ENCODE assay signal across 1 cellular context in genomic region chr1:168178638-168179410, GRCh38.
TF ChIP-seq lines count a peak whose summit lies in the region.

Gene TIPRL (plus strand): TSS chr1:168178962. CDS start chr1:168179078, 116 bp downstream.

TF ChIP-seq in HepG2, 621 proteins besides CTCF, POLR2A, EP300 and RAD21 (continued from another document and continues in another):
- TF ChIP-seq ARID4A (CRISPR knock-in tag; IDR thresholded peaks at IDR 0.05; ENCODE audit: borderline replicate concordance) (peak; percentile 85), ZNF563 (CRISPR knock-in tag; IDR thresholded peaks at IDR 0.05) (peak; percentile 66; the same call in 1 of the 2 replicates), ZNF414 (CRISPR knock-in tag; IDR thresholded peaks at IDR 0.05) (0 out of 2 replicates have a peak, but pooled peaks have one; percentile 72), IKZF5 (CRISPR knock-in tag; IDR thresholded peaks at IDR 0.05) (0 out of 2 replicates have a peak, but pooled peaks have one; percentile 34), ZNF652 (CRISPR knock-in tag; IDR thresholded peaks at IDR 0.05; ENCODE audit: borderline replicate concordance, low read depth) (no peak), XRCC5 (optimal IDR thresholded peaks at IDR 0.05; ENCODE audit: low read length) (peak; percentile 73), ISL2 (CRISPR knock-in tag; IDR thresholded peaks at IDR 0.05) (peak; percentile 56; the same call in 1 of the 2 replicates), NFKB2 (CRISPR knock-in tag; IDR thresholded peaks at IDR 0.05; ENCODE audit: borderline replicate concordance) (peak; percentile 56; the same call in 1 of the 2 replicates), POLR2AphosphoS5 (IDR thresholded peaks at IDR 0.05; ENCODE audit: low read depth, low read length) (peak; percentile 63), ZBTB2 (CRISPR knock-in tag; IDR thresholded peaks at IDR 0.05; ENCODE audit: low read depth) (peak; percentile 84), ZSCAN21 (CRISPR knock-in tag; IDR thresholded peaks at IDR 0.05; ENCODE audit: borderline replicate concordance) (peak; percentile 67; the same call in 1 of the 2 replicates), CREM (IDR thresholded peaks at IDR 0.05) (peak; percentile 84), CREM (CRISPR knock-in tag; IDR thresholded peaks at IDR 0.05) (no peak), ZNF747 (CRISPR knock-in tag; IDR thresholded peaks at IDR 0.05; ENCODE audit: borderline replicate concordance) (no peak), SYNCRIP (IDR thresholded peaks at IDR 0.05; ENCODE audit: insufficient read depth, low read depth, low read length) (no peak), ZNF766 (CRISPR knock-in tag; IDR thresholded peaks at IDR 0.05; ENCODE audit: borderline replicate concordance) (no peak), SPEN (CRISPR knock-in tag; IDR thresholded peaks at IDR 0.05; ENCODE audit: low read depth) (peak; percentile 72), TGIF2 (CRISPR knock-in tag; IDR thresholded peaks at IDR 0.05) (no peak), BHLHE40 (IDR thresholded peaks at IDR 0.05; ENCODE audit: low read length) (peak; percentile 15; the same call in 1 of the 2 replicates), HOXA5 (CRISPR knock-in tag; IDR thresholded peaks at IDR 0.05) (0 out of 2 replicates have a peak, but pooled peaks have one; percentile 60), TP53 (CRISPR knock-in tag; conservative IDR thresholded peaks at IDR 0.05) (no peak), ATF1 (CRISPR knock-in tag; IDR thresholded peaks at IDR 0.05) (peak; percentile 83), TFDP1 (CRISPR knock-in tag; IDR thresholded peaks at IDR 0.05; ENCODE audit: borderline replicate concordance) (peak; percentile 12; the same call in 1 of the 2 replicates), TAF1 (CRISPR knock-in tag; IDR thresholded peaks at IDR 0.05) (peak; percentile 73), ZNF17 (CRISPR knock-in tag; IDR thresholded peaks at IDR 0.05) (no peak), LCORL (IDR thresholded peaks at IDR 0.05) (no peak), LCORL (CRISPR knock-in tag; IDR thresholded peaks at IDR 0.05) (peak; percentile 66), ZFP82 (CRISPR knock-in tag; IDR thresholded peaks at IDR 0.05; ENCODE audit: borderline replicate concordance) (peak; percentile 87), ZFP90 (CRISPR knock-in tag; IDR thresholded peaks at IDR 0.05; ENCODE audit: borderline replicate concordance) (no peak), TOE1 (CRISPR knock-in tag; IDR thresholded peaks at IDR 0.05) (no peak), ZNF136 (CRISPR knock-in tag; IDR thresholded peaks at IDR 0.05; ENCODE audit: low read depth) (no peak), MIER2 (CRISPR knock-in tag; IDR thresholded peaks at IDR 0.05) (0 out of 2 replicates have a peak, but pooled peaks have one; percentile 7), CEBPB (IDR thresholded peaks at IDR 0.05; ENCODE audit: borderline replicate concordance, low read depth, low read length) (peak; percentile 44; the same call in 1 of the 2 replicates), ZNF556 (CRISPR knock-in tag; IDR thresholded peaks at IDR 0.05; ENCODE audit: borderline replicate concordance) (no peak), MYC (CRISPR knock-in tag; IDR thresholded peaks at IDR 0.05; ENCODE audit: borderline replicate concordance) (peak; percentile 43; the same call in 1 of the 2 replicates), KIAA2018 (CRISPR knock-in tag; IDR thresholded peaks at IDR 0.05; ENCODE audit: borderline replicate concordance) (peak; percentile 67; the same call in 1 of the 2 replicates), NR2F1 (CRISPR knock-in tag; IDR thresholded peaks at IDR 0.05) (no peak)
